In the genomic region with DNA sequence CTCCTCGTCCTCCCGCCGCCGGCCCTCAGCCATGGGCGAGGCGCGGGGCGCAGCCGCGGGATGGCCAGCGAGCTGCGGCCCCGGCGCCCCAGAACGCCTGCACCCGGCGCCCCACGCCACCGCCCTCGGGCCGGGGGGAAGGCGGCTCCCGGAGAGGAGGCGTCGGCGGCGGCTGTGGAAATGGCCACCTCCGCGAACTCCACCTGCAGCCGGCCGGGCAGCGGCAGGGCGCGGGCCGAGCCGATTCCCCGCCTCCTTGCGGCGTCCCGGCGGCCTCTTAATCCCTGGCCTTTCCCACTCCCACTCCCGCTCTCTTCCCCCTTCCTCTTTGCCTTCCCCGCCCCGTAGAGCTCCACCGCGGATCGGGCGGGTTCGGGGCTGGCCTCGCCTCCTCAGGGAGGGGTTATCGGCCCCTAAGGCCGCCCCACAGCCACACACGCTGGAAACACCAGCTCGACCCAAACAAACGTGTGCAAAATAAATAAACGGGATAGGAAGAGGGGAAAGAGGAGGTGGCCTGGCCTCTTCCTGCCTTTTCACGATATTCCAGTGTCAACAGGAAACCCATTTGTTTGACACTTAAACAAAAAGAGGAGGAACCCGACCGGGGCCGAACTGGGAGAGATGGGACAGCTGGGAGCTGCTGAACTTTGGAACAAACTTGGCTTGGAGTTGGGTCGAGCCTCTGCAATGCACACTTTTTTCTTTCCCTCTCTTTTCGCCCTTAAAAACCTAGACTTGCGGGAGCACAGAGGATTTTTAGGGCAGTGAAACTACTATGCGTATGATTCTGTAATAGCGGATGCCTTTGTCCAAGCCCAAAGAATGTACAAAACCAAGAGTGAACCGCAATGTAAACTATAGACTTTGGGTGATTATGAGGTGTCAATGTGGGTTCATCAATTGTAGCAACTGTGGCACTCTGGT, we compare ENCODE assay signal across 1 cellular context.
TF ChIP-seq lines count a peak whose summit lies in the region.

TSS of gene SH3D19 (minus strand) at position 286 of the 927 bp plus-strand sequence. CDS start at position 33, 253 bp downstream.

TF ChIP-seq in HepG2, 621 proteins besides CTCF, POLR2A, EP300 and RAD21 (continued from another document and continues in another):
- TF ChIP-seq, protein P1, sequence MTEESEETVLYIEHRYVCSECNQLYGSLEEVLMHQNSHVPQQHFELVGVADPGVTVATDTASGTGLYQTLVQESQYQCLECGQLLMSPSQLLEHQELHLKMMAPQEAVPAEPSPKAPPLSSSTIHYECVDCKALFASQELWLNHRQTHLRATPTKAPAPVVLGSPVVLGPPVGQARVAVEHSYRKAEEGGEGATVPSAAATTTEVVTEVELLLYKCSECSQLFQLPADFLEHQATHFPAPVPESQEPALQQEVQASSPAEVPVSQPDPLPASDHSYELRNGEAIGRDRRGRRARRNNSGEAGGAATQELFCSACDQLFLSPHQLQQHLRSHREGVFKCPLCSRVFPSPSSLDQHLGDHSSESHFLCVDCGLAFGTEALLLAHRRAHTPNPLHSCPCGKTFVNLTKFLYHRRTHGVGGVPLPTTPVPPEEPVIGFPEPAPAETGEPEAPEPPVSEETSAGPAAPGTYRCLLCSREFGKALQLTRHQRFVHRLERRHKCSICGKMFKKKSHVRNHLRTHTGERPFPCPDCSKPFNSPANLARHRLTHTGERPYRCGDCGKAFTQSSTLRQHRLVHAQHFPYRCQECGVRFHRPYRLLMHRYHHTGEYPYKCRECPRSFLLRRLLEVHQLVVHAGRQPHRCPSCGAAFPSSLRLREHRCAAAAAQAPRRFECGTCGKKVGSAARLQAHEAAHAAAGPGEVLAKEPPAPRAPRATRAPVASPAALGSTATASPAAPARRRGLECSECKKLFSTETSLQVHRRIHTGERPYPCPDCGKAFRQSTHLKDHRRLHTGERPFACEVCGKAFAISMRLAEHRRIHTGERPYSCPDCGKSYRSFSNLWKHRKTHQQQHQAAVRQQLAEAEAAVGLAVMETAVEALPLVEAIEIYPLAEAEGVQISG (CRISPR knock-in tag; IDR thresholded peaks at IDR 0.05), result peak; percentile 68
- TF ChIP-seq ZBTB7B (CRISPR knock-in tag; IDR thresholded peaks at IDR 0.05) (peak; percentile 75), ZFP1 (CRISPR knock-in tag; IDR thresholded peaks at IDR 0.05) (no peak), ZHX1 (CRISPR knock-in tag; IDR thresholded peaks at IDR 0.05; ENCODE audit: low read depth) (no peak), KDM5A (IDR thresholded peaks at IDR 0.05; ENCODE audit: borderline replicate concordance, low read length) (peak; percentile 63; the same call in 1 of the 2 replicates), PHB2 (IDR thresholded peaks at IDR 0.05; ENCODE audit: partially characterized antibody) (no peak), AGO1 (IDR thresholded peaks at IDR 0.05; ENCODE audit: low read depth, low read length, poor library complexity, severe bottlenecking) (no peak), HNRNPLL (IDR thresholded peaks at IDR 0.05; ENCODE audit: low read depth, low read length, poor library complexity, severe bottlenecking) (peak; percentile 56), RBM22 (optimal IDR thresholded peaks at IDR 0.05; ENCODE audit: low read length) (peak; percentile 49), CBFB (CRISPR knock-in tag; IDR thresholded peaks at IDR 0.05) (peak; percentile 87; the same call in 1 of the 2 replicates), ZNF607 (CRISPR knock-in tag; IDR thresholded peaks at IDR 0.05; ENCODE audit: borderline replicate concordance) (0 out of 2 replicates have a peak, but pooled peaks have one; percentile 38), ZKSCAN5 (CRISPR knock-in tag; IDR thresholded peaks at IDR 0.05) (peak; percentile 21; the same call in 1 of the 2 replicates), ZMAT3 (CRISPR knock-in tag; conservative IDR thresholded peaks at IDR 0.05) (no peak), GMEB2 (CRISPR knock-in tag; IDR thresholded peaks at IDR 0.05; ENCODE audit: low read depth) (0 out of 2 replicates have a peak, but pooled peaks have one; percentile 46), DNMT1 (CRISPR knock-in tag; IDR thresholded peaks at IDR 0.05) (no peak), ARHGAP35 (CRISPR knock-in tag; IDR thresholded peaks at IDR 0.05; ENCODE audit: borderline replicate concordance) (peak; percentile 59; the same call in 1 of the 2 replicates), ZNF652 (CRISPR knock-in tag; IDR thresholded peaks at IDR 0.05; ENCODE audit: borderline replicate concordance, low read depth) (peak; percentile 50; the same call in 1 of the 2 replicates), ZNF383 (CRISPR knock-in tag; IDR thresholded peaks at IDR 0.05; ENCODE audit: borderline replicate concordance) (0 out of 2 replicates have a peak, but pooled peaks have one; percentile 14), HNRNPK (IDR thresholded peaks at IDR 0.05; ENCODE audit: low read depth, low read length, poor library complexity, severe bottlenecking) (peak; percentile 98), FLYWCH1 (CRISPR knock-in tag; IDR thresholded peaks at IDR 0.05) (no peak), PHF8 (CRISPR knock-in tag; IDR thresholded peaks at IDR 0.05) (peak; percentile 55), TEAD3 (CRISPR knock-in tag; optimal IDR thresholded peaks at IDR 0.05; ENCODE audit: borderline replicate concordance) (peak; percentile 84), KLF11 (CRISPR knock-in tag; IDR thresholded peaks at IDR 0.05) (0 out of 2 replicates have a peak, but pooled peaks have one; percentile 38), ZNF775 (CRISPR knock-in tag; IDR thresholded peaks at IDR 0.05; ENCODE audit: borderline replicate concordance) (0 out of 2 replicates have a peak, but pooled peaks have one; percentile 27), HOXA5 (CRISPR knock-in tag; IDR thresholded peaks at IDR 0.05) (peak; percentile 81), ZNF672 (CRISPR knock-in tag; IDR thresholded peaks at IDR 0.05) (no peak), RNF2 (conservative IDR thresholded peaks at IDR 0.05; ENCODE audit: low read depth) (0 out of 2 replicates have a peak, but pooled peaks have one; percentile 52), ZBTB33 (CRISPR knock-in tag; IDR thresholded peaks at IDR 0.05) (peak; percentile 60; the same call in 1 of the 2 replicates), ZNF263 (CRISPR knock-in tag; IDR thresholded peaks at IDR 0.05) (no peak), ZSCAN12 (CRISPR knock-in tag; IDR thresholded peaks at IDR 0.05) (no peak; the same call in 1 of the 2 replicates), CENPX (CRISPR knock-in tag; IDR thresholded peaks at IDR 0.05) (no peak), CBX5 (CRISPR knock-in tag; IDR thresholded peaks at IDR 0.05; ENCODE audit: borderline replicate concordance) (peak; percentile 78; the same call in 1 of the 2 replicates)
- TF ChIP-seq, protein P2, sequence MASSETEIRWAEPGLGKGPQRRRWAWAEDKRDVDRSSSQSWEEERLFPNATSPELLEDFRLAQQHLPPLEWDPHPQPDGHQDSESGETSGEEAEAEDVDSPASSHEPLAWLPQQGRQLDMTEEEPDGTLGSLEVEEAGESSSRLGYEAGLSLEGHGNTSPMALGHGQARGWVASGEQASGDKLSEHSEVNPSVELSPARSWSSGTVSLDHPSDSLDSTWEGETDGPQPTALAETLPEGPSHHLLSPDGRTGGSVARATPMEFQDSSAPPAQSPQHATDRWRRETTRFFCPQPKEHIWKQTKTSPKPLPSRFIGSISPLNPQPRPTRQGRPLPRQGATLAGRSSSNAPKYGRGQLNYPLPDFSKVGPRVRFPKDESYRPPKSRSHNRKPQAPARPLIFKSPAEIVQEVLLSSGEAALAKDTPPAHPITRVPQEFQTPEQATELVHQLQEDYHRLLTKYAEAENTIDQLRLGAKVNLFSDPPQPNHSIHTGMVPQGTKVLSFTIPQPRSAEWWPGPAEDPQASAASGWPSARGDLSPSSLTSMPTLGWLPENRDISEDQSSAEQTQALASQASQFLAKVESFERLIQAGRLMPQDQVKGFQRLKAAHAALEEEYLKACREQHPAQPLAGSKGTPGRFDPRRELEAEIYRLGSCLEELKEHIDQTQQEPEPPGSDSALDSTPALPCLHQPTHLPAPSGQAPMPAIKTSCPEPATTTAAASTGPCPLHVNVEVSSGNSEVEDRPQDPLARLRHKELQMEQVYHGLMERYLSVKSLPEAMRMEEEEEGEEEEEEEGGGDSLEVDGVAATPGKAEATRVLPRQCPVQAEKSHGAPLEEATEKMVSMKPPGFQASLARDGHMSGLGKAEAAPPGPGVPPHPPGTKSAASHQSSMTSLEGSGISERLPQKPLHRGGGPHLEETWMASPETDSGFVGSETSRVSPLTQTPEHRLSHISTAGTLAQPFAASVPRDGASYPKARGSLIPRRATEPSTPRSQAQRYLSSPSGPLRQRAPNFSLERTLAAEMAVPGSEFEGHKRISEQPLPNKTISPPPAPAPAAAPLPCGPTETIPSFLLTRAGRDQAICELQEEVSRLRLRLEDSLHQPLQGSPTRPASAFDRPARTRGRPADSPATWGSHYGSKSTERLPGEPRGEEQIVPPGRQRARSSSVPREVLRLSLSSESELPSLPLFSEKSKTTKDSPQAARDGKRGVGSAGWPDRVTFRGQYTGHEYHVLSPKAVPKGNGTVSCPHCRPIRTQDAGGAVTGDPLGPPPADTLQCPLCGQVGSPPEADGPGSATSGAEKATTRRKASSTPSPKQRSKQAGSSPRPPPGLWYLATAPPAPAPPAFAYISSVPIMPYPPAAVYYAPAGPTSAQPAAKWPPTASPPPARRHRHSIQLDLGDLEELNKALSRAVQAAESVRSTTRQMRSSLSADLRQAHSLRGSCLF (CRISPR knock-in tag; IDR thresholded peaks at IDR 0.05; ENCODE audit: borderline replicate concordance), result no peak; the same call in 1 of the 2 replicates
- TF ChIP-seq, protein P3, sequence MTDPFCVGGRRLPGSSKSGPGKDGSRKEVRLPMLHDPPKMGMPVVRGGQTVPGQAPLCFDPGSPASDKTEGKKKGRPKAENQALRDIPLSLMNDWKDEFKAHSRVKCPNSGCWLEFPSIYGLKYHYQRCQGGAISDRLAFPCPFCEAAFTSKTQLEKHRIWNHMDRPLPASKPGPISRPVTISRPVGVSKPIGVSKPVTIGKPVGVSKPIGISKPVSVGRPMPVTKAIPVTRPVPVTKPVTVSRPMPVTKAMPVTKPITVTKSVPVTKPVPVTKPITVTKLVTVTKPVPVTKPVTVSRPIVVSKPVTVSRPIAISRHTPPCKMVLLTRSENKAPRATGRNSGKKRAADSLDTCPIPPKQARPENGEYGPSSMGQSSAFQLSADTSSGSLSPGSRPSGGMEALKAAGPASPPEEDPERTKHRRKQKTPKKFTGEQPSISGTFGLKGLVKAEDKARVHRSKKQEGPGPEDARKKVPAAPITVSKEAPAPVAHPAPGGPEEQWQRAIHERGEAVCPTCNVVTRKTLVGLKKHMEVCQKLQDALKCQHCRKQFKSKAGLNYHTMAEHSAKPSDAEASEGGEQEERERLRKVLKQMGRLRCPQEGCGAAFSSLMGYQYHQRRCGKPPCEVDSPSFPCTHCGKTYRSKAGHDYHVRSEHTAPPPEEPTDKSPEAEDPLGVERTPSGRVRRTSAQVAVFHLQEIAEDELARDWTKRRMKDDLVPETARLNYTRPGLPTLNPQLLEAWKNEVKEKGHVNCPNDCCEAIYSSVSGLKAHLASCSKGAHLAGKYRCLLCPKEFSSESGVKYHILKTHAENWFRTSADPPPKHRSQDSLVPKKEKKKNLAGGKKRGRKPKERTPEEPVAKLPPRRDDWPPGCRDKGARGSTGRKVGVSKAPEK (CRISPR knock-in tag; IDR thresholded peaks at IDR 0.05; ENCODE audit: borderline replicate concordance), result no peak
- TF ChIP-seq, protein P4, sequence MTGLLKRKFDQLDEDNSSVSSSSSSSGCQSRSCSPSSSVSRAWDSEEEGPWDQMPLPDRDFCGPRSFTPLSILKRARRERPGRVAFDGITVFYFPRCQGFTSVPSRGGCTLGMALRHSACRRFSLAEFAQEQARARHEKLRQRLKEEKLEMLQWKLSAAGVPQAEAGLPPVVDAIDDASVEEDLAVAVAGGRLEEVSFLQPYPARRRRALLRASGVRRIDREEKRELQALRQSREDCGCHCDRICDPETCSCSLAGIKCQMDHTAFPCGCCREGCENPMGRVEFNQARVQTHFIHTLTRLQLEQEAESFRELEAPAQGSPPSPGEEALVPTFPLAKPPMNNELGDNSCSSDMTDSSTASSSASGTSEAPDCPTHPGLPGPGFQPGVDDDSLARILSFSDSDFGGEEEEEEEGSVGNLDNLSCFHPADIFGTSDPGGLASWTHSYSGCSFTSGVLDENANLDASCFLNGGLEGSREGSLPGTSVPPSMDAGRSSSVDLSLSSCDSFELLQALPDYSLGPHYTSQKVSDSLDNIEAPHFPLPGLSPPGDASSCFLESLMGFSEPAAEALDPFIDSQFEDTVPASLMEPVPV (CRISPR knock-in tag; IDR thresholded peaks at IDR 0.05), result peak; percentile 74; the same call in 1 of the 2 replicates
